In the genomic region with DNA sequence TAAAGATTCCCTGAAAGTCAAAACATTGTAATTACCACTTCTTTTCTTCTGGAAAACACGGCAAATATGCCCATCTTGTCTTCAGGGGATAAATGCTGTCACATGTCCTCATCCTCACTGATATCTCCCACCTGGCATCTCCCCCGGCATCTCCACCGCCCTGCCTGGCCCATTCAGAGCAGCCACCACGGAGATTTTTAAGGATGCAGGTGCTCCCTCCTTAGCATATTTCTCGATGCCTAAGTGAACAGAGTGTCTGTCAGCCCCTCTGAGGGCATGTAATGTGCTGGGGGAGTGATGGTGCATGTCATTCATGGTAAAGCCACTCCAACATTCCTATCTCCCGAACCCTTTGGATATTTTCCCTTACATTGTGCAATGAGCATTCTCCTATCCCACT, we compare ENCODE assay signal across 26 cellular contexts.
DNase-seq lines count a peak whose midpoint lies in the region; ATAC-seq, FAIRE-seq and TF ChIP-seq lines count a peak whose summit lies in the region.
"Had no signal": no experiment of that assay in that cellular context is flagged by ENCODE, and none has a peak within 500 bp of the region (broad histone marks: within the 10 kb centered on the region; RNA-seq: fewer than 3 reads in every experiment).

No MANE protein-coding gene starts in this region.

- peaks cover 13% of the 10 kb centered on the region for H3K27me3 Mint-ChIP-seq in activated naive CD4-positive, alpha-beta T cell treated with anti-CD3 and anti-CD28 coated beads, Interleukin-2, amount 10 ng/mL, durations not matched to agents 7 days and 5 days
- H3K27me3 Mint-ChIP-seq: CD4-positive, alpha-beta T cell; CD8-positive, alpha-beta memory T cell had no signal

- no peaks in the 10 kb centered on the region for H3K36me3 ChIP-seq in RWPE2 (ENCODE audit: low read depth)
- H3K36me3 ChIP-seq in MM.1S (replicated peaks; ENCODE audit: insufficient read depth, low read length) = no peaks in the 10 kb centered on the region
- H3K36me3 ChIP-seq: BE2C; BLaER1 treated with 17β-estradiol and CSF1 and Interleukin-3, amounts not matched to agents 10 nM and 100 nM had no signal

- H3K27ac ChIP-seq in RWPE2 (ENCODE audit: poor library complexity, severe bottlenecking) (no peak overlapping the region), MM.1S (ENCODE audit: low read length) (no peak overlapping the region)
- H3K27ac ChIP-seq: A549; BLaER1 treated with 17β-estradiol and CSF1 and Interleukin-3, amounts not matched to agents 10 nM and 100 nM had no signal

- H3K4me1 Mint-ChIP-seq in activated naive CD4-positive, alpha-beta T cell treated with anti-CD3 and anti-CD28 coated beads, Interleukin-2, amount 10 ng/mL, durations not matched to agents 7 days and 5 days = no peaks in the 10 kb centered on the region

- no peaks in the 10 kb centered on the region for H4K20me1 ChIP-seq in MM.1S (ENCODE audit: insufficient read depth, low read length)
- H4K20me1 ChIP-seq: BLaER1 treated with 17β-estradiol and CSF1 and Interleukin-3, amounts not matched to agents 10 nM and 100 nM had no signal

- H3K4me1 ChIP-seq in RWPE2 (ENCODE audit: insufficient read depth, poor library complexity, severe bottlenecking) = peaks cover 9% of the 10 kb centered on the region
- H3K4me1 ChIP-seq in MM.1S (ENCODE audit: low read length) = peaks cover 22% of the 10 kb centered on the region
- H3K4me1 ChIP-seq: A549, BE2C had no signal

- no peak overlapping the region for H2AFZ ChIP-seq in MM.1S (ENCODE audit: low read length)
- H2AFZ ChIP-seq: GM23338 had no signal

- H3K36me3 Mint-ChIP-seq in activated naive CD4-positive, alpha-beta T cell treated with anti-CD3 and anti-CD28 coated beads, Interleukin-2, amount 10 ng/mL, durations not matched to agents 7 days and 5 days = no peaks in the 10 kb centered on the region
- H3K36me3 Mint-ChIP-seq: CD14-positive monocyte; CD8-positive, alpha-beta memory T cell had no signal

- no peaks in the 10 kb centered on the region for H3K9me3 Mint-ChIP-seq in activated naive CD4-positive, alpha-beta T cell treated with anti-CD3 and anti-CD28 coated beads, Interleukin-2, amount 10 ng/mL, durations not matched to agents 7 days and 5 days
- H3K9me3 Mint-ChIP-seq: CD4-positive, alpha-beta T cell; CD8-positive, alpha-beta memory T cell; GM23338; H9 had no signal

- DNase-seq in activated naive CD4-positive, alpha-beta T cell treated with anti-CD3 and anti-CD28 coated beads, Interleukin-2, amount 10 ng/mL, durations not matched to agents 7 days and 5 days = peak; percentile 12
- no peak for DNase-seq in activated naive CD4-positive, alpha-beta T cell (lab: John Stamatoyannopoulos, UW)
- no peak for DNase-seq in HTR-8/SVneo (ENCODE audit: insufficient read length, low spot score)
- peak; percentile 54 for DNase-seq in RWPE2 (ENCODE audit: low spot score)
- peak; percentile 9 for DNase-seq in ureter (ENCODE audit: low spot score)
- no peak for DNase-seq in MM.1S
- DNase-seq: 8988T; ACHN; AML-193; BE2C; CD8-positive, alpha-beta memory T cell; DMS 273 treated with DMSO at 0.1 percent for 48 hours; DMS79; EL; GDM1; H9 had no signal

- H3K9me3 ChIP-seq in RWPE2 (ENCODE audit: severe bottlenecking) = no peaks in the 10 kb centered on the region
- H3K9me3 ChIP-seq in MM.1S (replicated peaks; ENCODE audit: insufficient read depth, low read length) = no peaks in the 10 kb centered on the region
- H3K9me3 ChIP-seq: A549; BE2C; BLaER1 treated with 17β-estradiol and CSF1 and Interleukin-3, amounts not matched to agents 10 nM and 100 nM had no signal

- CTCF ChIA-PET in activated naive CD4-positive, alpha-beta T cell treated with anti-CD3 and anti-CD28 coated beads, Interleukin-2, amount 10 ng/mL, durations not matched to agents 7 days and 5 days (lab: Charles Lee) = interaction anchor here (1.3 kb wide), 1 partner anchor 8 kb away, joined by 3 read pairs; no protein-coding TSS in a partner anchor

- no peaks in the 10 kb centered on the region for H3K27me3 ChIP-seq in RWPE2 (ENCODE audit: insufficient read depth, poor library complexity, severe bottlenecking)
- H3K27me3 ChIP-seq in MM.1S (replicated peaks; ENCODE audit: insufficient read depth, low read length) = no peaks in the 10 kb centered on the region
- H3K27me3 ChIP-seq: BE2C; BLaER1 treated with 17β-estradiol and CSF1 and Interleukin-3, amounts not matched to agents 10 nM and 100 nM had no signal

- H3K79me2 ChIP-seq in MM.1S (ENCODE audit: low read length) = no peaks in the 10 kb centered on the region

- TF ChIP-seq CTCF in RWPE2 (IDR thresholded peaks at IDR 0.05; ENCODE audit: poor library complexity, severe bottlenecking) = no peak
- no peak for TF ChIP-seq CTCF in MM.1S (IDR thresholded peaks at IDR 0.05; ENCODE audit: low read length)

- no peak for ATAC-seq in RWPE2 (ENCODE audit: low read depth)
- ATAC-seq in HG03139 (IDR thresholded peaks at IDR 0.05; ENCODE audit: unreplicated experiment) = no peak
- ATAC-seq: A549, GM12878, GM23338, HCT116 had no signal

- no peak overlapping the region for H3K4me2 ChIP-seq in MM.1S (ENCODE audit: low read depth, low read length)
- H3K4me2 ChIP-seq: A549; BLaER1 treated with 17β-estradiol and CSF1 and Interleukin-3, amounts not matched to agents 10 nM and 100 nM; GM23338 had no signal

- no peak overlapping the region for H3K4me3 ChIP-seq in RWPE2 (ENCODE audit: severe bottlenecking)
- no peak overlapping the region for H3K4me3 ChIP-seq in MM.1S (ENCODE audit: low read length)
- H3K4me3 ChIP-seq: A549; BLaER1 treated with 17β-estradiol and CSF1 and Interleukin-3, amounts not matched to agents 10 nM and 100 nM; GM12878; GM23338 had no signal

- peaks cover 5% of the 10 kb centered on the region for H3F3A ChIP-seq in MM.1S (ENCODE audit: insufficient read depth, low read length)

- H3K4me3 Mint-ChIP-seq in activated naive CD4-positive, alpha-beta T cell treated with anti-CD3 and anti-CD28 coated beads, Interleukin-2, amount 10 ng/mL, durations not matched to agents 7 days and 5 days = no peak overlapping the region
- H3K4me3 Mint-ChIP-seq: CD14-positive monocyte; CD4-positive, alpha-beta T cell; CD8-positive, alpha-beta memory T cell; GM23338; H9 had no signal

- no peak overlapping the region for H3K27ac Mint-ChIP-seq in activated naive CD4-positive, alpha-beta T cell treated with anti-CD3 and anti-CD28 coated beads, Interleukin-2, amount 10 ng/mL, durations not matched to agents 7 days and 5 days
- H3K27ac Mint-ChIP-seq: CD14-positive monocyte; CD4-positive, alpha-beta T cell; CD8-positive, alpha-beta memory T cell; GM23338; H9 had no signal

- H3K9me2 ChIP-seq in MM.1S (replicated peaks; ENCODE audit: insufficient read depth, low read length) = no peaks in the 10 kb centered on the region

- peak; percentile 69 for FAIRE-seq in HTR-8/SVneo (lab: Jason Lieb, UNC)
- FAIRE-seq: A549, D721Med, GM12878, GM19239 had no signal

- no peak overlapping the region for H3K9ac ChIP-seq in MM.1S (ENCODE audit: low read length)
- H3K9ac ChIP-seq: BLaER1 treated with 17β-estradiol and CSF1 and Interleukin-3, amounts not matched to agents 10 nM and 100 nM had no signal

Comparison
In these comparisons a context has a peak if more than half of its experiments do, and no peak if none do; other contexts are left out.
1. DNase-seq: peak in activated naive CD4-positive, alpha-beta T cell treated with anti-CD3 and anti-CD28 coated beads, Interleukin-2, amount 10 ng/mL, durations not matched to agents 7 days and 5 days (single experiment), RWPE2 (single experiment) and ureter (single experiment); none in activated naive CD4-positive, alpha-beta T cell (0 of 4), HTR-8/SVneo (single experiment) and MM.1S (single experiment).